ENCODE assay signal across 8 cellular contexts in the genomic region with DNA sequence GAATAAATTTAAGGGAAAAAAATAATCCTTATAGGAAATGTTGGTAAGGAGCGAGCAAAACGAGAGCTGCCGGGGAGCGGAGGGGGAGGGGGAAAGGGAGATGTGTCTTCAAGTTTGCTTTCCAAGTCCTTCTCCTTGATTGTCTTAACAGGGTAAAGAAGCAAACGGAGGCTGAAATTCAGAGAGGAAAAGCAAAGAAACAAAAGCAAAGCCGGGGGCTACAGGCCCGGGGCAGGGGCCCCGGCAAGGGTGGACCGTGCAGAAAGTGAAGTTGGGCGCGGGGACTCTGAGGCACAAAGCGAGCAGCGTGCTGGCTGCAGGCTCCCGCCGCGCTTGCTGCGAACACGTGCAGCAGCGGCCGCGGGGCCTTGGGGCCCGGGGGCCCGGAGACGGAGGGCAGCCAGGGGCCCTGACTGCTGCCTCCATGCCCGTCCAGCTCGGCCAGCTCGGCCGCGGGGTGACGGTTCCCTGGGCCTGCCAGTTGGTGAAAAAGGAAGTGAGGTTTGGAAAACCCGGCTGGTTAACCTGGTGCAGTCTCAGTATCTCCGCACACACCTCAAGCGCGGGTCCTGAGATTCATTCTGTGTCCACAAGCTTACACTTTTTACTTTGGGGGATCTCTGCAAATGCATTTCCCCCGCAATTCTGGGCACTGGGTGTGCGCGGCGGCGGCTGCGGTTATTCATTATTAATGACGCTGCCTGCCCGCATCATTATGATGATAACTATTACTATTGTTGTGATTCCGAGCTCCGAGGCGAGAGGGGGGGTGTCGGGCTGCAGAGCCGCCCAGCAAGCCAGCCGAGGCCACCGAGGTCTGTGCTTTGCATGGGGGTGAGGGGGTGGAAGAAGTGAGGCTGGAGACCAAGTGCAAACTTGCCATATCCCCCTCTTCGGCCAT. TPM values are rescaled to one million over a fixed set of nuclear protein-coding genes. Genes with fewer than 3 reads are reported as not detected.
DNase-seq lines count a peak whose midpoint lies in the region; ATAC-seq and TF ChIP-seq lines count a peak whose summit lies in the region.

No MANE protein-coding gene starts in this region.

- intact Hi-C loops in PC-3 (cut with micrococcal nuclease): loop anchor here (1.0 to 5.0 kb wide), 4 partner anchors 17 to 1247 kb away; no protein-coding TSS in a partner anchor
- intact Hi-C loops in dorsolateral prefrontal cortex (cut with DNase I): loop anchor here (2.0 to 10.0 kb wide), 3 partner anchors 1247 to 1972 kb away; no protein-coding TSS in a partner anchor

- H3K27ac ChIP-seq in PC-3 (ENCODE audit: low read length) (peak overlapping the region; percentile 41), dorsolateral prefrontal cortex (peak overlapping the region in 56 of 59 donors; percentile 20 to 90 (median 77)), mucosa of rectum (ENCODE audit: low read depth in 2 of 2, low read length in 2 of 2) (peak overlapping the region; percentile 80)

- H3K36me3 ChIP-seq in PC-3 (ENCODE audit: low read depth, low read length) (peaks cover 10% of the 10 kb centered on the region), mucosa of rectum (ENCODE audit: control insufficient read depth in 2 of 2, insufficient read depth in 2 of 2, low read length in 2 of 2) (peaks cover 0 to 7% of the 10 kb centered on the region in 2 donors)

- H3K9ac ChIP-seq in PC-3 (ENCODE audit: low read length): peak overlapping the region; percentile 69
- H3K9ac ChIP-seq in mucosa of rectum (ENCODE audit: low read depth in 1 of 2, low read length in 2 of 2): peak overlapping the region; percentile 61 to 63

- H3K9me3 ChIP-seq in PC-3 (ENCODE audit: low read length) (no peaks in the 10 kb centered on the region), mucosa of rectum (ENCODE audit: control insufficient read depth in 2 of 2, low read length in 2 of 2) (no peaks in the 10 kb centered on the region)

- peaks cover 44% of the 10 kb centered on the region for H3K79me2 ChIP-seq in PC-3 (ENCODE audit: low read length)

- H3K4me2 ChIP-seq in PC-3 (ENCODE audit: low read length): peak overlapping the region; percentile 98

- no TSS peak for BruUV-seq in PC-3 (replicated peaks; lab: Mats Ljungman, UMichigan)

- DNase-seq in NCI-H1417 (lab: John Stamatoyannopoulos, UW) (peak; percentile 68 to 84 (median 78)), NCI-H1417 treated with DMSO at 0.1 percent for 48 hours (lab: John Stamatoyannopoulos, UW) (no peak), HEK293T (ENCODE audit: extremely low spot score) (no peak), PC-3 (peak; percentile 38), dorsolateral prefrontal cortex (peak in 1 of 10 donors; percentile 61), SHP77 (lab: John Stamatoyannopoulos, UW) (no peak), iPS-NIHi11 (ENCODE audit: low spot score) (no peak)

- TF ChIP-seq CTCF in PC-3 (conservative IDR thresholded peaks at IDR 0.05; ENCODE audit: low read depth, low read length) (no peak), dorsolateral prefrontal cortex (IDR thresholded peaks at IDR 0.05 in 54 of 56, conservative IDR thresholded peaks at IDR 0.05 in 2 of 56; ENCODE audit: low read depth in 1 of 56, partially characterized antibody in 56 of 56) (peak in 1 of 56 donors; percentile 5)

- H3K9me2 ChIP-seq in PC-3 (replicated peaks; ENCODE audit: low read length): no peaks in the 10 kb centered on the region

- H4K20me1 ChIP-seq in PC-3 (ENCODE audit: low read length): no peaks in the 10 kb centered on the region

- peaks cover 14% of the 10 kb centered on the region for H3K4me1 ChIP-seq in PC-3 (ENCODE audit: insufficient read depth, low read length)
- peaks cover 8 to 17% of the 10 kb centered on the region in 2 donors for H3K4me1 ChIP-seq in mucosa of rectum (ENCODE audit: control insufficient read depth in 2 of 2, insufficient read depth in 2 of 2, low read length in 2 of 2)

- H2AFZ ChIP-seq in PC-3 (ENCODE audit: low read length): peak overlapping the region; percentile 93

- H3K4me3 ChIP-seq in PC-3 (ENCODE audit: low read length): peak overlapping the region; percentile 90
- H3K4me3 ChIP-seq in dorsolateral prefrontal cortex: peak overlapping the region; percentile 59 to 91 (median 77)
- H3K4me3 ChIP-seq in mucosa of rectum (ENCODE audit: low read length in 2 of 2): peak overlapping the region; percentile 84 to 92

- POLR2A ChIA-PET in HEK293T (lab: Yijun Ruan, JAX) (interaction anchor here (0.6 to 3.2 kb wide), 6 partner anchors 10 to 1271 kb away, joined by 3 to 11 read pairs (median 3); no protein-coding TSS in a partner anchor), PC-3 (lab: Charles Lee; ENCODE audit: unreplicated experiment) (interaction anchor here (0.5 kb wide), 1 partner anchor 79 kb away, joined by 3 read pairs; no protein-coding TSS in a partner anchor)

- no peaks in the 10 kb centered on the region for H3F3A ChIP-seq in PC-3 (ENCODE audit: low read length, unreplicated experiment)

- no peaks in the 10 kb centered on the region for H3K27me3 ChIP-seq in PC-3 (ENCODE audit: low read length)
- peaks cover 0 to 68% (median 11%) of the 10 kb centered on the region in 45 donors for H3K27me3 ChIP-seq in dorsolateral prefrontal cortex
- H3K27me3 ChIP-seq in mucosa of rectum (ENCODE audit: control insufficient read depth in 2 of 2, insufficient read depth in 2 of 2, low read length in 2 of 2): no peaks in the 10 kb centered on the region

- peak; percentile 11 for ATAC-seq in PC-3

- CTCF ChIA-PET in HEK293T (lab: Yijun Ruan, JAX): interaction anchor here (0.6 to 1.7 kb wide), 16 partner anchors 7 to 472 kb away, joined by 3 to 9 read pairs (median 4); no protein-coding TSS in a partner anchor
- CTCF ChIA-PET in PC-3 (lab: Charles Lee): interaction anchor here (0.6 to 1.0 kb wide), 7 partner anchors 17 to 1245 kb away, joined by 3 to 9 read pairs (median 3); no protein-coding TSS in a partner anchor

TF ChIP-seq in HEK293T, 16 proteins besides CTCF, POLR2A, EP300 and RAD21:
- TF ChIP-seq L3MBTL2 (conservative IDR thresholded peaks at IDR 0.05) (peak; percentile 82), SP1 (IDR thresholded peaks at IDR 0.05) (no peak)
TF ChIP-seq in HEK293T: peak in this region for 1.

RNA-seq across cellular contexts. Expression of gene BCL11A, which starts 4.0 kb away (rescaled TPM):
- 3.1 and 4.6 TPM in 2 replicates for total RNA-seq in PC-3 (2014; rRNA removed)
- total RNA-seq in dorsolateral prefrontal cortex: 100 to 1,000 TPM in 76 of 120 experiments, 10 to 100 TPM in 44; 33.4 to 157 (median 108) TPM

Comparison
In these comparisons a context has a peak if more than half of its experiments do, and no peak if none do; other contexts are left out.
1. DNase-seq: peak in NCI-H1417 (3 of 3) and PC-3 (single experiment); none in NCI-H1417 treated with DMSO at 0.1 percent for 48 hours (single experiment), HEK293T (single experiment), SHP77 (0 of 2) and iPS-NIHi11 (single experiment).
2. Peak in every context shown above with its lines, with median percentiles within 50 percentile points of each other: H3K27ac ChIP-seq and H3K4me3 ChIP-seq.